Comparison of ENCODE assay signal across 8 cellular contexts in the genomic region with DNA sequence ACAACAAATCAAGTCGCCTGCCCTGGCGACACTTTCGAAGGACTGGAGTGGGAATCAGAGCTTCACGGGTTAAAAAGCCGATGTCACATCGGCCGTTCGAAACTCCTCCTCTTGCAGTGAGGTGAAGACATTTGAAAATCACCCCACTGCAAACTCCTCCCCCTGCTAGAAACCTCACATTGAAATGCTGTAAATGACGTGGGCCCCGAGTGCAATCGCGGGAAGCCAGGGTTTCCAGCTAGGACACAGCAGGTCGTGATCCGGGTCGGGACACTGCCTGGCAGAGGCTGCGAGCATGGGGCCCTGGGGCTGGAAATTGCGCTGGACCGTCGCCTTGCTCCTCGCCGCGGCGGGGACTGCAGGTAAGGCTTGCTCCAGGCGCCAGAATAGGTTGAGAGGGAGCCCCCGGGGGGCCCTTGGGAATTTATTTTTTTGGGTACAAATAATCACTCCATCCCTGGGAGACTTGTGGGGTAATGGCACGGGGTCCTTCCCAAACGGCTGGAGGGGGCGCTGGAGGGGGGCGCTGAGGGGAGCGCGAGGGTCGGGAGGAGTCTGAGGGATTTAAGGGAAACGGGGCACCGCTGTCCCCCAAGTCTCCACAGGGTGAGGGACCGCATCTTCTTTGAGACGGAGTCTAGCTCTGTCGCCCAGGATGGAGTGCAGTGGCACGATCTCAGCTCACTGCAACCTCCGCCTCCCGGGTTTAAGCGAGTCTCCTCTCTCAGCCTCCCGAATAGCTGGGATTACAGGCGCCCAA. TPM values are rescaled to one million over a fixed set of nuclear protein-coding genes. Genes with fewer than 3 reads are reported as not detected.
DNase-seq lines count a peak whose midpoint lies in the region; ATAC-seq lines count a peak whose summit lies in the region.

A gene (plus strand): TSS at position 210 of the 760 bp plus-strand sequence. CDS start 86 bp downstream, at position 296.

- peak within 1 kb of the TSS; percentile 72 for H3K4me2 ChIP-seq in mesendoderm (ENCODE audit: low read length)

- no CpG with 5 or more reads among the region's 43 CpGs for WGBS in mesendoderm (ENCODE audit: extremely low coverage, insufficient coverage, low lambda C conversion rate)

- H3K4me3 ChIP-seq in mesendoderm (ENCODE audit: low read length): peak within 1 kb of the TSS; percentile 97

- peak within 1 kb of the TSS; percentile 99 for H2BK15ac ChIP-seq in mesendoderm (replicated peaks; ENCODE audit: low read depth)

- in situ Hi-C loops in endometrial microvascular endothelial cells (cut with HindIII; ENCODE audit: inconsistent ontology term, low pct_unique_long_range_greater_than_20kb, low sequenced_read_pairs): no loop called here

- H2BK5ac ChIP-seq in mesendoderm (ENCODE audit: low read length): peak within 1 kb of the TSS; percentile 97

- peak within 1 kb of the TSS; percentile 97 for H3K23ac ChIP-seq in mesendoderm (ENCODE audit: low read length)

- peaks cover 4% of the 10 kb centered on the region for H3K36me3 ChIP-seq in mesendoderm (ENCODE audit: control insufficient read depth, insufficient read depth, low read length)

- H4K8ac ChIP-seq in mesendoderm (ENCODE audit: low read depth, low read length): peak within 1 kb of the TSS; percentile 94

- peak within 1 kb of the TSS; percentile 99 for H3K27ac ChIP-seq in mesendoderm (ENCODE audit: low read depth, low read length)

- peaks cover 46% of the 10 kb centered on the region for H3K79me2 ChIP-seq in mesendoderm (ENCODE audit: control insufficient read depth, insufficient read depth, low read length)

- H2BK120ac ChIP-seq in mesendoderm (ENCODE audit: low read depth, low read length): peak within 1 kb of the TSS; percentile 99

- peak within 1 kb of the TSS; percentile 99 for H3K4ac ChIP-seq in mesendoderm (ENCODE audit: low read depth, low read length)

- H3K4me1 ChIP-seq in mesendoderm (ENCODE audit: control insufficient read depth, low read depth, low read length): peaks cover 7% of the 10 kb centered on the region

- peak within 1 kb of the TSS; percentile 97 for H3K9ac ChIP-seq in mesendoderm (ENCODE audit: low read length)

- H3K56ac ChIP-seq in mesendoderm (ENCODE audit: low read length): peak within 1 kb of the TSS; percentile 94

- H3K27me3 ChIP-seq in mesendoderm (ENCODE audit: insufficient read depth, low read length, poor library complexity): no peaks in the 10 kb centered on the region

- no peak within 1 kb of the TSS for H4K5ac ChIP-seq in mesendoderm (ENCODE audit: low read length)

- H2AK5ac ChIP-seq in mesendoderm (ENCODE audit: low read length): peak within 1 kb of the TSS; percentile 69

- H3K18ac ChIP-seq in mesendoderm (ENCODE audit: low read length): peak within 1 kb of the TSS; percentile 100

- no peaks in the 10 kb centered on the region for H3K79me1 ChIP-seq in mesendoderm (ENCODE audit: low read length)

- no peak for ATAC-seq in HG02571 (IDR thresholded peaks at IDR 0.05; ENCODE audit: unreplicated experiment)

- DNase-seq in DMS79 treated with DMSO at 0.1 percent for 48 hours (lab: John Stamatoyannopoulos, UW): peak; percentile 86
- peak; percentile 77 for DNase-seq in HuH-7 (ENCODE audit: low spot score)
- peak; percentile 96 for DNase-seq in OCI-M1 (lab: John Stamatoyannopoulos, UW)
- peak; percentile 68 for DNase-seq in activated CD8-positive, alpha-beta memory T cell treated with anti-CD3 and anti-CD28 coated beads, Interleukin-2, amount 50 U/mL, for 4 hours
- peak; percentile 99 for DNase-seq in mesendoderm
- DNase-seq in stimulated activated CD8-positive, alpha-beta memory T cell treated with anti-CD3 and anti-CD28 coated beads, Interleukin-12 subunit alpha, Interleukin-12 subunit beta, amount 100 ng/mL, for 24 hours (ENCODE audit: extremely low read depth): peak; percentile 49

RNA-seq across cellular contexts. Expression of the gene that starts here (rescaled TPM):
- total RNA-seq in endometrial microvascular endothelial cells (ENCODE audit: inconsistent ontology term): 99.5 TPM
- polyA plus RNA-seq in mesendoderm (2013, experiment 1 of 2): 65.4 TPM
- 68.0 TPM for polyA plus RNA-seq in mesendoderm (2013, experiment 2 of 2)

Comparison
In these comparisons a context has a peak if more than half of its experiments do, and no peak if none do; other contexts are left out.
1. DNase-seq: peak in every context shown above with its lines; median percentile 99 in mesendoderm; 96 in OCI-M1; 86 in DMS79 treated with DMSO at 0.1 percent for 48 hours; 77 in HuH-7; 68 in activated CD8-positive, alpha-beta memory T cell treated with anti-CD3 and anti-CD28 coated beads, Interleukin-2, amount 50 U/mL, for 4 hours; 49 in stimulated activated CD8-positive, alpha-beta memory T cell treated with anti-CD3 and anti-CD28 coated beads, Interleukin-12 subunit alpha, Interleukin-12 subunit beta, amount 100 ng/mL, for 24 hours.